In genomic region chrX:42544883-42545282, GRCh38 we compare ENCODE assay signal across 22 cellular contexts.
"Had no signal": no experiment of that assay in that cellular context is flagged by ENCODE, and none has a peak within 500 bp of the region (broad histone marks: within the 10 kb centered on the region; RNA-seq: fewer than 3 reads in every experiment).

No MANE protein-coding gene starts in this region.

- H3K36me3 ChIP-seq: brain microvascular endothelial cell had no signal

- H3K27me3 Mint-ChIP-seq: activated CD4-positive, alpha-beta memory T cell treated with anti-CD3 and anti-CD28 coated beads, Interleukin-2, amount 10 ng/mL, durations not matched to agents 7 days and 5 days; activated CD4-positive, alpha-beta T cell treated with anti-CD3 and anti-CD28 coated beads, Interleukin-2, amount 10 ng/mL, durations not matched to agents 7 days and 5 days; activated naive CD8-positive, alpha-beta T cell; activated T-helper 17 cell treated with anti-CD3 and anti-CD28 coated beads, Interleukin-2, amount 50 U/mL, for 72 hours; central memory CD8-positive, alpha-beta T cell; dendritic cell treated with granulocyte-macrophage colony-stimulating factor and Interleukin-4, amounts not matched to agents 40 ng/mL and 50 ng/mL, for 4 days had no signal

- H3K4me1 Mint-ChIP-seq: activated CD4-positive, alpha-beta memory T cell treated with anti-CD3 and anti-CD28 coated beads, Interleukin-2, amount 10 ng/mL, durations not matched to agents 7 days and 5 days; activated CD4-positive, alpha-beta T cell treated with anti-CD3 and anti-CD28 coated beads, Interleukin-2, amount 10 ng/mL, durations not matched to agents 7 days and 5 days; activated T-helper 17 cell treated with anti-CD3 and anti-CD28 coated beads, Interleukin-2, amount 50 U/mL, for 72 hours; central memory CD8-positive, alpha-beta T cell had no signal

- H3K27ac Mint-ChIP-seq: activated CD4-positive, alpha-beta memory T cell treated with anti-CD3 and anti-CD28 coated beads, Interleukin-2, amount 10 ng/mL, durations not matched to agents 7 days and 5 days; activated CD4-positive, alpha-beta T cell treated with anti-CD3 and anti-CD28 coated beads, Interleukin-2, amount 10 ng/mL, durations not matched to agents 7 days and 5 days; activated T-helper 17 cell treated with anti-CD3 and anti-CD28 coated beads, Interleukin-2, amount 50 U/mL, for 72 hours; dendritic cell treated with granulocyte-macrophage colony-stimulating factor and Interleukin-4, amounts not matched to agents 40 ng/mL and 50 ng/mL, for 4 days; endodermal cell had no signal

- H3K27me3 ChIP-seq: brain microvascular endothelial cell had no signal

- H3K27ac ChIP-seq: brain microvascular endothelial cell, coronary artery, dorsolateral prefrontal cortex had no signal

- H3K4me3 Mint-ChIP-seq: activated CD4-positive, alpha-beta memory T cell treated with anti-CD3 and anti-CD28 coated beads, Interleukin-2, amount 10 ng/mL, durations not matched to agents 7 days and 5 days; activated CD4-positive, alpha-beta T cell treated with anti-CD3 and anti-CD28 coated beads, Interleukin-2, amount 10 ng/mL, durations not matched to agents 7 days and 5 days; activated naive CD8-positive, alpha-beta T cell; activated T-helper 17 cell treated with anti-CD3 and anti-CD28 coated beads, Interleukin-2, amount 50 U/mL, for 72 hours; central memory CD8-positive, alpha-beta T cell; dendritic cell treated with granulocyte-macrophage colony-stimulating factor and Interleukin-4, amounts not matched to agents 40 ng/mL and 50 ng/mL, for 4 days; endodermal cell had no signal

- H3K4me3 ChIP-seq: coronary artery, dorsolateral prefrontal cortex had no signal

- H3K9me3 Mint-ChIP-seq: activated T-helper 17 cell treated with anti-CD3 and anti-CD28 coated beads, Interleukin-2, amount 50 U/mL, for 72 hours; central memory CD8-positive, alpha-beta T cell; dendritic cell treated with granulocyte-macrophage colony-stimulating factor and Interleukin-4, amounts not matched to agents 40 ng/mL and 50 ng/mL, for 4 days; endodermal cell had no signal

- DNase-seq: activated CD4-positive, alpha-beta memory T cell treated with anti-CD3 and anti-CD28 coated beads, Interleukin-2, amount 10 ng/mL, durations not matched to agents 7 days and 5 days; activated CD4-positive, alpha-beta T cell treated with anti-CD3 and anti-CD28 coated beads, Interleukin-2, amount 10 ng/mL, durations not matched to agents 7 days and 5 days; activated CD4-positive, alpha-beta T cell treated with anti-CD3 and anti-CD28 coated beads, Interleukin-2, amount 50 U/mL, for 4 hours; activated CD8-positive, alpha-beta memory T cell treated with anti-CD3 and anti-CD28 coated beads, Interleukin-2, amount 50 U/mL, for 48 hours; activated effector memory CD4-positive, alpha-beta T cell treated with Interleukin-2 at 50 U/mL for 16 hours; activated gamma-delta T cell treated with Interleukin-2 at 50 U/mL for 16 hours; activated naive CD4-positive, alpha-beta T cell treated with anti-CD3 and anti-CD28 coated beads, Interleukin-2, amount 50 U/mL, for 16 hours; activated naive CD4-positive, alpha-beta T cell treated with Interleukin-2 at 50 U/mL for 16 hours; amniotic stem cell; anterior cingulate cortex; brain microvascular endothelial cell; dorsolateral prefrontal cortex; effector memory CD4-positive, alpha-beta T cell; endodermal cell; foreskin fibroblast; head of caudate nucleus; T-helper 2 cell had no signal
